1 cellular context compared by ENCODE assay signal in the genomic region with DNA sequence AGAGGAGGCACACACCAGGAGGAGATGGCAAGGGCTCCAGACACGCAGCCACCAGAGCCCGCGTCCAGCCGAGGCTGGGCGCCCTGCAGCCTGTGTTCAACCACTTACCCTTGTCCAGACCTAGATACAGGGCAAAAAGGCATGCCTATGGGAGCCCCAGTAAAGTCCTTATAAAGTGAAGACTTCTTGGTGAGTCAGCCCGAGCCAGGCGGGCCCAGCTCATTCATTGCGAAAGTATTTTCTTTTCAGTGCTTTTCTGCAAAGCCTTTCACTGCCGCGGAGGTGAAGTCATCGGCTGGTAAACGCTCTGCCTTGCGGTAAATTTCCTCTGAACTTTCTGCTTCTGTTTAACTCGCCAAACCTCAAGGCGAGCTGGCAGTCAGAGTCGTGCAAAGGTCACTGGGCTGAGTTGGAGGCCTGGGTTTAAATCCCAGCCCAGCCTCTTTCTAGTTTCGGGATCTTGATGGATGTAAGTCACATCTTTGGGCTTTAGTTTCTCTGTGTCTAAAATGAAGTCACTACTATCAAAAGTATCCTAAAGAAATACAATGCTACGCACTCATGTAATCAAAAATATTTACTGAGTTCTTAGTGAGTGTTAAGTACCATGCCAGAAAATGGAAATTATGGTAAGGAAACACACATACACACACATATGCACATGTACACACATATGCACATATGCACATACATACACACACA.
TF ChIP-seq lines count a peak whose summit lies in the region.

No MANE protein-coding gene starts in this region.

TF ChIP-seq in WTC11, 78 proteins besides CTCF, POLR2A, EP300 and RAD21 (continued from another document):
- TF ChIP-seq, protein P1, sequence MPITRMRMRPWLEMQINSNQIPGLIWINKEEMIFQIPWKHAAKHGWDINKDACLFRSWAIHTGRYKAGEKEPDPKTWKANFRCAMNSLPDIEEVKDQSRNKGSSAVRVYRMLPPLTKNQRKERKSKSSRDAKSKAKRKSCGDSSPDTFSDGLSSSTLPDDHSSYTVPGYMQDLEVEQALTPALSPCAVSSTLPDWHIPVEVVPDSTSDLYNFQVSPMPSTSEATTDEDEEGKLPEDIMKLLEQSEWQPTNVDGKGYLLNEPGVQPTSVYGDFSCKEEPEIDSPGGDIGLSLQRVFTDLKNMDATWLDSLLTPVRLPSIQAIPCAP (CRISPR knock-in tag; IDR thresholded peaks at IDR 0.05), result no peak
- TF ChIP-seq, protein P2, sequence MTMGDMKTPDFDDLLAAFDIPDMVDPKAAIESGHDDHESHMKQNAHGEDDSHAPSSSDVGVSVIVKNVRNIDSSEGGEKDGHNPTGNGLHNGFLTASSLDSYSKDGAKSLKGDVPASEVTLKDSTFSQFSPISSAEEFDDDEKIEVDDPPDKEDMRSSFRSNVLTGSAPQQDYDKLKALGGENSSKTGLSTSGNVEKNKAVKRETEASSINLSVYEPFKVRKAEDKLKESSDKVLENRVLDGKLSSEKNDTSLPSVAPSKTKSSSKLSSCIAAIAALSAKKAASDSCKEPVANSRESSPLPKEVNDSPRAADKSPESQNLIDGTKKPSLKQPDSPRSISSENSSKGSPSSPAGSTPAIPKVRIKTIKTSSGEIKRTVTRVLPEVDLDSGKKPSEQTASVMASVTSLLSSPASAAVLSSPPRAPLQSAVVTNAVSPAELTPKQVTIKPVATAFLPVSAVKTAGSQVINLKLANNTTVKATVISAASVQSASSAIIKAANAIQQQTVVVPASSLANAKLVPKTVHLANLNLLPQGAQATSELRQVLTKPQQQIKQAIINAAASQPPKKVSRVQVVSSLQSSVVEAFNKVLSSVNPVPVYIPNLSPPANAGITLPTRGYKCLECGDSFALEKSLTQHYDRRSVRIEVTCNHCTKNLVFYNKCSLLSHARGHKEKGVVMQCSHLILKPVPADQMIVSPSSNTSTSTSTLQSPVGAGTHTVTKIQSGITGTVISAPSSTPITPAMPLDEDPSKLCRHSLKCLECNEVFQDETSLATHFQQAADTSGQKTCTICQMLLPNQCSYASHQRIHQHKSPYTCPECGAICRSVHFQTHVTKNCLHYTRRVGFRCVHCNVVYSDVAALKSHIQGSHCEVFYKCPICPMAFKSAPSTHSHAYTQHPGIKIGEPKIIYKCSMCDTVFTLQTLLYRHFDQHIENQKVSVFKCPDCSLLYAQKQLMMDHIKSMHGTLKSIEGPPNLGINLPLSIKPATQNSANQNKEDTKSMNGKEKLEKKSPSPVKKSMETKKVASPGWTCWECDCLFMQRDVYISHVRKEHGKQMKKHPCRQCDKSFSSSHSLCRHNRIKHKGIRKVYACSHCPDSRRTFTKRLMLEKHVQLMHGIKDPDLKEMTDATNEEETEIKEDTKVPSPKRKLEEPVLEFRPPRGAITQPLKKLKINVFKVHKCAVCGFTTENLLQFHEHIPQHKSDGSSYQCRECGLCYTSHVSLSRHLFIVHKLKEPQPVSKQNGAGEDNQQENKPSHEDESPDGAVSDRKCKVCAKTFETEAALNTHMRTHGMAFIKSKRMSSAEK (CRISPR knock-in tag; IDR thresholded peaks at IDR 0.05; ENCODE audit: borderline replicate concordance), result no peak
- TF ChIP-seq FOXK1 (CRISPR knock-in tag; IDR thresholded peaks at IDR 0.05), result no peak
- TF ChIP-seq, protein P3, sequence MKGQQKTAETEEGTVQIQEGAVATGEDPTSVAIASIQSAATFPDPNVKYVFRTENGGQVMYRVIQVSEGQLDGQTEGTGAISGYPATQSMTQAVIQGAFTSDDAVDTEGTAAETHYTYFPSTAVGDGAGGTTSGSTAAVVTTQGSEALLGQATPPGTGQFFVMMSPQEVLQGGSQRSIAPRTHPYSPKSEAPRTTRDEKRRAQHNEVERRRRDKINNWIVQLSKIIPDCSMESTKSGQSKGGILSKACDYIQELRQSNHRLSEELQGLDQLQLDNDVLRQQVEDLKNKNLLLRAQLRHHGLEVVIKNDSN (CRISPR knock-in tag; IDR thresholded peaks at IDR 0.05), result no peak
- no peak for TF ChIP-seq ATF1 (CRISPR knock-in tag; IDR thresholded peaks at IDR 0.05)
- TF ChIP-seq ELF4 (CRISPR knock-in tag; IDR thresholded peaks at IDR 0.05; ENCODE audit: low read depth), result no peak
- no peak for TF ChIP-seq RELA (CRISPR knock-in tag; IDR thresholded peaks at IDR 0.05; ENCODE audit: borderline replicate concordance)
